In the genomic region with DNA sequence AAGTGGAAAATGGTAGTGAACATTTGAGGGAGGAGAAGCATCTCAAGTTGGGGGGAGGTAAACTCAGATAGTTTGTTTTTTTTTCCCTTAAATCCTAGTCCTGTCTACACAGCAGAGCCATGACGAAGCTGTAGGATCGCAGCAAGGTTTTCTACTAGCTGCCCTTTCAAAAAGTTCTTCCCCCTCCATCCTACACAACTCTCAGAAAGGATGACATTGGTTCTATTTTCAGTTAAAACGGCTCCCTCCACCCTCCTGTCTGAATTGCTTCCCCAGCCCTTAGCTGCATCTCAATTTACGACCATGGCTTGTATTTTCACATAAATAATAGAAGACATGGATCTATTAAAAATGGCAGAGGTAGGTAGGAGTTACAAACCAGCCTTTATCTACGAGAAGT, we compare ENCODE assay signal across 23 cellular contexts. TPM values are rescaled to one million over a fixed set of nuclear protein-coding genes. Genes with fewer than 3 reads are reported as not detected.
DNase-seq lines count a peak whose midpoint lies in the region; ATAC-seq, FAIRE-seq and TF ChIP-seq lines count a peak whose summit lies in the region.
"Had no signal": no experiment of that assay in that cellular context is flagged by ENCODE, and none has a peak within 500 bp of the region (broad histone marks: within the 10 kb centered on the region; RNA-seq: fewer than 3 reads in every experiment).

No MANE protein-coding gene starts in this region.

- H4K20me1 ChIP-seq in HepG2 (ENCODE audit: insufficient read depth, low read length) (no peaks in the 10 kb centered on the region), GM12878 (ENCODE audit: control insufficient read depth, insufficient read depth) (peaks cover 6% of the 10 kb centered on the region; the same call in 1 of the 2 replicates)

- SMC1A ChIA-PET in GM12878 (lab: Charles Lee; ENCODE audit: uncharacterized antibody, unreplicated experiment): no interaction called here

- H3K27ac ChIP-seq in HepG2 (ENCODE audit: extremely low read length, insufficient read depth, low read length) (no peak overlapping the region), right lobe of liver (peak overlapping the region in 1 of 3 donors; percentile 70), GM12878 (ENCODE audit: control insufficient read depth, insufficient read depth) (no peak overlapping the region), thyroid gland (peak overlapping the region; percentile 87 to 92 (median 91))
- H3K27ac ChIP-seq: A549, spleen had no signal

- TF ChIP-seq CTCF in HepG2 (CRISPR knock-in tag; IDR thresholded peaks at IDR 0.05) (no peak), right lobe of liver (IDR thresholded peaks at IDR 0.05) (no peak), GM12878 (IDR thresholded peaks at IDR 0.05 in 2 of 3, conservative IDR thresholded peaks at IDR 0.05 in 1 of 3; ENCODE audit: control insufficient read depth in 2 of 3, extremely low read depth in 1 of 3, insufficient read depth in 1 of 3, low read depth in 3 of 3, low read length in 3 of 3) (no peak), thyroid gland (IDR thresholded peaks at IDR 0.05) (no peak)

- RAD21 ChIA-PET in GM12878 (lab: Charles Lee; ENCODE audit: unreplicated experiment): no interaction called here

- H2AFZ ChIP-seq in HepG2 (ENCODE audit: low read length) (no peak overlapping the region), GM12878 (ENCODE audit: control insufficient read depth, low read depth, low read length) (no peak overlapping the region)

- no peak for FAIRE-seq in HepG2 (lab: Jason Lieb, UNC)
- FAIRE-seq in GM12878 (lab: Jason Lieb, UNC): no peak
- FAIRE-seq: A549, colon, endometrium had no signal

- no peak for ATAC-seq in HepG2
- ATAC-seq in right lobe of liver: no peak
- ATAC-seq in HG02870 (IDR thresholded peaks at IDR 0.05; ENCODE audit: unreplicated experiment): peak; percentile 23
- ATAC-seq in GM12878: peak; percentile 51
- no peak for ATAC-seq in left colon
- ATAC-seq in GM21526 (IDR thresholded peaks at IDR 0.05; ENCODE audit: low FRiP score, unreplicated experiment): no peak
- ATAC-seq: A549; activated CD8-positive, alpha-beta T cell treated with anti-CD3 and anti-CD28 coated beads, Interleukin-2, amount 10 ng/mL, durations not matched to agents 7 days and 5 days; left ventricle myocardium superior; T-helper 17 cell had no signal

- no peak overlapping the region for H3K4me3 ChIP-seq in HepG2 (replicated peaks in 1 of 3; ENCODE audit: insufficient read depth in 1 of 3, low read depth in 2 of 3, low read length in 3 of 3)
- H3K4me3 ChIP-seq in right lobe of liver: peak overlapping the region in 1 of 3 donors; percentile 67
- H3K4me3 ChIP-seq in GM12878: no peak overlapping the region
- H3K4me3 ChIP-seq in thyroid gland (replicated peaks in 1 of 3): no peak overlapping the region
- H3K4me3 ChIP-seq: A549 had no signal

- peaks cover 4 to 5% of the 10 kb centered on the region in 2 experiments; a peak in 4 of 5 replicates for H3K27me3 ChIP-seq in HepG2 (ENCODE audit: control insufficient read depth in 1 of 2, insufficient read depth in 2 of 2, low read length in 2 of 2)
- H3K27me3 ChIP-seq in right lobe of liver: no peaks in the 10 kb centered on the region
- H3K27me3 ChIP-seq in GM12878 (replicated peaks in 1 of 2; ENCODE audit: control insufficient read depth in 2 of 2, insufficient read depth in 2 of 2, low read length in 1 of 2): peaks cover 6 to 28% of the 10 kb centered on the region in 2 experiments
- H3K27me3 ChIP-seq in thyroid gland: no peaks in the 10 kb centered on the region

- TF ChIP-seq POLR2A in HepG2 (IDR thresholded peaks at IDR 0.05; ENCODE audit: insufficient read depth in 1 of 2, low read depth in 2 of 2, low read length in 2 of 2): no peak
- TF ChIP-seq POLR2A in right lobe of liver (IDR thresholded peaks at IDR 0.05): no peak
- TF ChIP-seq POLR2A in GM12878 (IDR thresholded peaks at IDR 0.05; ENCODE audit: low read depth, low read length): no peak
- no peak for TF ChIP-seq POLR2A in thyroid gland (IDR thresholded peaks at IDR 0.05)

- TF ChIP-seq EP300 in HepG2 (IDR thresholded peaks at IDR 0.05; ENCODE audit: low read depth in 2 of 2, low read length in 2 of 2): no peak
- TF ChIP-seq EP300 in HepG2 (CRISPR knock-in tag; IDR thresholded peaks at IDR 0.05; ENCODE audit: borderline replicate concordance): no peak
- TF ChIP-seq EP300 in GM12878 (IDR thresholded peaks at IDR 0.05; ENCODE audit: borderline replicate concordance in 1 of 2, control insufficient read depth in 1 of 2, low read depth in 2 of 2, low read length in 2 of 2): no peak

- no peaks in the 10 kb centered on the region for H3K9me3 ChIP-seq in HepG2 (ENCODE audit: low read length)
- H3K9me3 ChIP-seq in right lobe of liver: no peaks in the 10 kb centered on the region
- H3K9me3 ChIP-seq in GM12878 (replicated peaks; ENCODE audit: control insufficient read depth, insufficient read depth, low read length): no peaks in the 10 kb centered on the region
- no peaks in the 10 kb centered on the region for H3K9me3 ChIP-seq in thyroid gland
- H3K9me3 ChIP-seq: A549, spleen had no signal

- DNase-seq in HepG2 (ENCODE audit: low spot score) (no peak), right lobe of liver (no peak), GM12878 (ENCODE audit: low read depth, low spot score) (no peak), thyroid gland (no peak), NCI-H345 treated with DMSO at 0.1 percent for 48 hours (lab: John Stamatoyannopoulos, UW; ENCODE audit: unreplicated experiment) (no peak), left colon (no peak)
- DNase-seq: activated CD4-positive, CD25-positive, alpha-beta regulatory T cell; activated CD8-positive, alpha-beta T cell treated with anti-CD3 and anti-CD28 coated beads, Interleukin-2, amount 10 ng/mL, durations not matched to agents 7 days and 5 days; activated T-cell treated with anti-CD3 and anti-CD28 coated beads, Interleukin-2, amount 50 U/mL, for 4 hours; GF-D8; HCEC 1CT; head of caudate nucleus; left ventricle myocardium superior; NCI-H2107; NCI-H526 treated with DMSO at 0.1 percent for 48 hours; spleen; stimulated activated CD8-positive, alpha-beta memory T cell treated with anti-CD3 and anti-CD28 coated beads, Interleukin-4, amount 100 ng/mL, for 48 hours; T-helper 17 cell had no signal

- H3K4me2 ChIP-seq in HepG2 (ENCODE audit: low read depth, low read length): peak overlapping the region; percentile 80; the same call in 1 of the 2 replicates
- peak overlapping the region; percentile 62 for H3K4me2 ChIP-seq in GM12878 (ENCODE audit: control insufficient read depth, insufficient read depth)
- H3K4me2 ChIP-seq: A549 had no signal

- BruUV-seq in HepG2 (replicated peaks; lab: Mats Ljungman, UMichigan): no TSS peak
- no TSS peak for BruUV-seq in GM12878 (replicated peaks; lab: Mats Ljungman, UMichigan)

- in situ Hi-C loops in HepG2 (cut with HindIII; ENCODE audit: extremely low pct_ligation_motif_present, low pct_unique_long_range_greater_than_20kb): no loop called here
- in situ Hi-C loops in GM12878 (cut with MboI): no loop called here

- CTCF ChIA-PET in HepG2 (lab: Yijun Ruan, JAX; ENCODE audit: low intra/inter-chr PET ratio, low total read pairs) (no interaction called here), GM12878 (lab: Yijun Ruan, JAX) (no interaction called here)

- intact Hi-C loops in HepG2 (cut with micrococcal nuclease; ENCODE audit: unreplicated experiment): loop anchor here (5.0 kb wide), 1 partner anchor 33 kb away; no protein-coding TSS in a partner anchor
- intact Hi-C loops in right lobe of liver (cut with DNase I): no loop called here
- intact Hi-C loops in GM12878 (cut with micrococcal nuclease; ENCODE audit: unreplicated experiment): no loop called here
- intact Hi-C loops in thyroid gland (cut with DNase I): no loop called here
- intact Hi-C loops in left colon (cut with DNase I, micrococcal nuclease): no loop called here

- no peaks in the 10 kb centered on the region for H3K36me3 ChIP-seq in HepG2 (replicated peaks in 1 of 2; ENCODE audit: control insufficient read depth in 1 of 2, insufficient read depth in 2 of 2, low read length in 2 of 2)
- no peaks in the 10 kb centered on the region for H3K36me3 ChIP-seq in right lobe of liver
- no peaks in the 10 kb centered on the region for H3K36me3 ChIP-seq in GM12878 (ENCODE audit: control insufficient read depth in 2 of 2, insufficient read depth in 2 of 2, low read length in 1 of 2)
- H3K36me3 ChIP-seq in thyroid gland: no peaks in the 10 kb centered on the region
- H3K36me3 ChIP-seq: spleen had no signal

- H3K9ac ChIP-seq in HepG2 (ENCODE audit: insufficient read depth, low read depth, low read length): no peak overlapping the region
- H3K9ac ChIP-seq in GM12878 (ENCODE audit: control insufficient read depth, insufficient read depth, low read length): no peak overlapping the region

- H3K79me2 ChIP-seq in HepG2 (ENCODE audit: insufficient read depth, low read length): no peaks in the 10 kb centered on the region
- H3K79me2 ChIP-seq in GM12878 (ENCODE audit: control insufficient read depth, insufficient read depth, low read length): no peaks in the 10 kb centered on the region

- no peak for TF ChIP-seq RAD21 in HepG2 (CRISPR knock-in tag; IDR thresholded peaks at IDR 0.05)
- no peak for TF ChIP-seq RAD21 in GM12878 (IDR thresholded peaks at IDR 0.05; ENCODE audit: insufficient read depth, low read depth, low read length)

- peaks cover 22% of the 10 kb centered on the region for H3K4me1 ChIP-seq in HepG2 (ENCODE audit: insufficient read depth, low read length)
- peaks cover 0 to 16% (median 3%) of the 10 kb centered on the region in 4 donors for H3K4me1 ChIP-seq in right lobe of liver
- peaks cover 17% of the 10 kb centered on the region for H3K4me1 ChIP-seq in GM12878 (ENCODE audit: control insufficient read depth, insufficient read depth, low read length)
- peaks cover 39 to 40% of the 10 kb centered on the region in 2 donors for H3K4me1 ChIP-seq in thyroid gland

- WGBS in HepG2 (ENCODE audit: low lambda C conversion rate): 67% methylated on average over 5 of the region's 5 CpGs
- WGBS in right lobe of liver (ENCODE audit: insufficient coverage, low coverage, low lambda C conversion rate, missing lambda C conversion rate): 63% methylated on average over 5 of the region's 5 CpGs
- WGBS in GM12878 (ENCODE audit: insufficient coverage, insufficient replicate concordance, low lambda C conversion rate, missing lambda C conversion rate): 7% methylated on average over 5 of the region's 5 CpGs
- 59 to 65% methylated on average over 5 of the region's 5 CpGs for WGBS in thyroid gland, 2 donors

- POLR2A ChIA-PET in HepG2 (lab: Yijun Ruan, JAX): no interaction called here
- POLR2A ChIA-PET in GM12878 (lab: Charles Lee): interaction anchor here (0.7 kb wide), 1 partner anchor 104 kb away, joined by 3 read pairs; no protein-coding TSS in a partner anchor

RNA-seq across cellular contexts. Expression of a gene that starts 2.2 kb away (rescaled TPM):
- total RNA-seq in HepG2 (2016; rRNA removed; fragmentation: Illumina TruSeq; extraction: Trizol) (13.3 and 14.1 TPM in 2 replicates), right lobe of liver (10 to 100 TPM; 16.8 to 66.2 (median 60.7) TPM), GM12878 (2014; rRNA removed) (0.65 and 5.0 TPM in 2 replicates), GM12878 (2014; rRNA removed; fragmentation: Illumina TruSeq; extraction: Trizol) (1.2 and 1.9 TPM in 2 replicates), GM12878 (2021) (1.7 and 2.3 TPM in 2 replicates), thyroid gland (100 to 1,000 TPM in 2 of 4 donors, 10 to 100 TPM in 2; 89.1 to 211 (median 122) TPM), left colon (1 to 10 TPM; 2.0 to 2.1 TPM)
- 18.1 and 20.2 TPM in 2 replicates for total RNA-seq in HepG2 (2016; cell fraction: cytosol; rRNA removed; fragmentation: Illumina TruSeq; extraction: Trizol; ENCODE audit: low read depth)
- total RNA-seq in HepG2 (2016; cell fraction: insoluble cytoplasmic fraction; rRNA removed; fragmentation: Illumina TruSeq; extraction: Trizol): 13.6 and 13.7 TPM in 2 replicates
- 29.6 and 30.6 TPM in 2 replicates for total RNA-seq in HepG2 (2016; cell fraction: membrane; rRNA removed; fragmentation: Illumina TruSeq; extraction: Trizol)
- 10.4 and 11.0 TPM in 2 replicates for total RNA-seq in HepG2 (2016; cell fraction: nucleus; rRNA removed; fragmentation: Illumina TruSeq; extraction: Trizol)
- polyA plus RNA-seq in HepG2 (2011; rRNA removed) (12.9 and 15.7 TPM in 2 replicates), GM12878 (2011; rRNA removed) (3.2 and 3.7 TPM in 2 replicates), GM12878 (2014; fragmentation: Illumina TruSeq; extraction: Trizol) (1.1 and 1.3 TPM in 2 replicates), GM12878 (2014; fragmentation: Nextera tagmentation; extraction: Ambion mirVana) (1 to 10 TPM; 1.0 to 1.4 TPM), GM12878 (2014; rRNA removed) (0.60 and 0.93 TPM in 2 replicates), GM12878 (2016; fragmentation: Nextera tagmentation; extraction: Ambion mirVana) (1 to 10 TPM; 2.5 to 2.6 TPM)
- 8.1 and 12.6 TPM in 2 replicates for polyA plus RNA-seq in HepG2 (2011; cell fraction: cytosol; rRNA removed)
- polyA plus RNA-seq in HepG2 (2011; cell fraction: nucleus; rRNA removed): 11.2 and 12.7 TPM in 2 replicates
- 11.2 and 11.8 TPM in 2 replicates for polyA plus RNA-seq in HepG2 (2012)
- 27.4 and 28.8 TPM in 2 replicates for polyA plus RNA-seq in HepG2 (2016; cell fraction: cytosol; fragmentation: Illumina TruSeq; extraction: Trizol; ENCODE audit: low read depth)
- 11.1 and 15.6 TPM in 2 replicates for polyA plus RNA-seq in HepG2 (2016; cell fraction: insoluble cytoplasmic fraction; fragmentation: Illumina TruSeq; extraction: Trizol; ENCODE audit: low read depth)
- polyA plus RNA-seq in HepG2 (2016; cell fraction: membrane; fragmentation: Illumina TruSeq; extraction: Trizol; ENCODE audit: low read depth): 34.5 and 36.2 TPM in 2 replicates
- 14.6 and 15.4 TPM in 2 replicates for polyA plus RNA-seq in HepG2 (2016; cell fraction: nucleus; fragmentation: Illumina TruSeq; extraction: Trizol; ENCODE audit: insufficient read depth, low read depth)
- 14.3 and 25.3 TPM in 2 replicates for polyA minus RNA-seq in HepG2 (2011; rRNA and poly(A)+ RNA removed; ENCODE audit: low replicate concordance)
- polyA minus RNA-seq in HepG2 (2011; cell fraction: cytosol; rRNA and poly(A)+ RNA removed): 12.7 and 18.6 TPM in 2 replicates
- polyA minus RNA-seq in HepG2 (2011; cell fraction: nucleus; rRNA and poly(A)+ RNA removed): 33.9 and 36.8 TPM in 2 replicates
- 17.9 and 19.2 TPM in 2 replicates for total RNA-seq in GM12878 (2013; cell fraction: nucleolus; rRNA removed)
- 0.43 TPM for polyA plus RNA-seq in GM12878 (2011; ENCODE audit: low read depth)
- 3.9 and 5.9 TPM in 2 replicates for polyA plus RNA-seq in GM12878 (2011; cell fraction: cytosol; rRNA removed)
- 6.4 and 7.2 TPM in 2 replicates for polyA plus RNA-seq in GM12878 (2011; cell fraction: nucleus; rRNA removed)
- 2.0 and 2.1 TPM in 2 replicates for polyA plus RNA-seq in GM12878 (2012)
- polyA minus RNA-seq in GM12878 (2011; rRNA and poly(A)+ RNA removed): 17.3 and 19.6 TPM in 2 replicates
- polyA minus RNA-seq in GM12878 (2011; cell fraction: cytosol; rRNA and poly(A)+ RNA removed): 2.2 and 2.7 TPM in 2 replicates
- polyA minus RNA-seq in GM12878 (2011; cell fraction: nucleus; rRNA and poly(A)+ RNA removed): 16.6 and 22.0 TPM in 2 replicates

RNA-seq across cellular contexts. Expression of a gene that starts 35.7 kb away (rescaled TPM):
- total RNA-seq in HepG2 (2016; rRNA removed; fragmentation: Illumina TruSeq; extraction: Trizol) (45.9 and 71.7 TPM in 2 replicates), right lobe of liver (10 to 100 TPM in 5 of 6 experiments, 1 to 10 TPM in 1; 8.1 to 13.5 (median 11.5) TPM), GM12878 (2014; rRNA removed) (32.3 and 34.9 TPM in 2 replicates), GM12878 (2014; rRNA removed; fragmentation: Illumina TruSeq; extraction: Trizol) (34.7 and 35.3 TPM in 2 replicates), GM12878 (2021) (22.4 and 22.9 TPM in 2 replicates), thyroid gland (10 to 100 TPM; 18.7 to 24.0 (median 22.0) TPM), left colon (10 to 100 TPM; 21.9 to 22.5 TPM)
- total RNA-seq in HepG2 (2016; cell fraction: cytosol; rRNA removed; fragmentation: Illumina TruSeq; extraction: Trizol; ENCODE audit: low read depth): 9.0 and 12.2 TPM in 2 replicates
- 48.3 and 73.9 TPM in 2 replicates for total RNA-seq in HepG2 (2016; cell fraction: insoluble cytoplasmic fraction; rRNA removed; fragmentation: Illumina TruSeq; extraction: Trizol)
- total RNA-seq in HepG2 (2016; cell fraction: membrane; rRNA removed; fragmentation: Illumina TruSeq; extraction: Trizol): 17.5 and 17.8 TPM in 2 replicates
- 16.0 and 16.2 TPM in 2 replicates for total RNA-seq in HepG2 (2016; cell fraction: nucleus; rRNA removed; fragmentation: Illumina TruSeq; extraction: Trizol)
- polyA plus RNA-seq in HepG2 (2011; rRNA removed) (20.3 and 22.2 TPM in 2 replicates), GM12878 (2011; rRNA removed) (48.1 and 65.9 TPM in 2 replicates), GM12878 (2014; fragmentation: Illumina TruSeq; extraction: Trizol) (33.6 and 41.4 TPM in 2 replicates), GM12878 (2014; fragmentation: Nextera tagmentation; extraction: Ambion mirVana) (100 to 1,000 TPM in 1 of 2 experiments, 10 to 100 TPM in 1; 79.3 to 109 TPM), GM12878 (2014; rRNA removed) (32.0 and 34.4 TPM in 2 replicates), GM12878 (2016; fragmentation: Nextera tagmentation; extraction: Ambion mirVana) (10 to 100 TPM; 49.9 to 50.0 TPM)
- 18.3 and 26.0 TPM in 2 replicates for polyA plus RNA-seq in HepG2 (2011; cell fraction: cytosol; rRNA removed)
- polyA plus RNA-seq in HepG2 (2011; cell fraction: nucleus; rRNA removed): 2.8 and 4.1 TPM in 2 replicates
- polyA plus RNA-seq in HepG2 (2012): 20.3 and 23.8 TPM in 2 replicates
- polyA plus RNA-seq in HepG2 (2016; cell fraction: cytosol; fragmentation: Illumina TruSeq; extraction: Trizol; ENCODE audit: low read depth): 7.3 and 8.8 TPM in 2 replicates
- 67.2 and 70.6 TPM in 2 replicates for polyA plus RNA-seq in HepG2 (2016; cell fraction: insoluble cytoplasmic fraction; fragmentation: Illumina TruSeq; extraction: Trizol; ENCODE audit: low read depth)
- polyA plus RNA-seq in HepG2 (2016; cell fraction: membrane; fragmentation: Illumina TruSeq; extraction: Trizol; ENCODE audit: low read depth): 12.0 and 12.7 TPM in 2 replicates
- polyA plus RNA-seq in HepG2 (2016; cell fraction: nucleus; fragmentation: Illumina TruSeq; extraction: Trizol; ENCODE audit: insufficient read depth, low read depth): 23.3 and 25.8 TPM in 2 replicates
- 5.7 and 6.7 TPM in 2 replicates for polyA minus RNA-seq in HepG2 (2011; rRNA and poly(A)+ RNA removed; ENCODE audit: low replicate concordance)
- 11.7 and 12.0 TPM in 2 replicates for polyA minus RNA-seq in HepG2 (2011; cell fraction: cytosol; rRNA and poly(A)+ RNA removed)
- polyA minus RNA-seq in HepG2 (2011; cell fraction: nucleus; rRNA and poly(A)+ RNA removed): 6.4 and 6.8 TPM in 2 replicates
- total RNA-seq in GM12878 (2013; cell fraction: nucleolus; rRNA removed): 6.5 and 7.2 TPM in 2 replicates
- polyA plus RNA-seq in GM12878 (2011; ENCODE audit: low read depth): 19.3 TPM
- polyA plus RNA-seq in GM12878 (2011; cell fraction: cytosol; rRNA removed): 21.5 and 28.3 TPM in 2 replicates
- polyA plus RNA-seq in GM12878 (2011; cell fraction: nucleus; rRNA removed): 14.2 and 17.0 TPM in 2 replicates
- 24.4 and 25.5 TPM in 2 replicates for polyA plus RNA-seq in GM12878 (2012)
- polyA minus RNA-seq in GM12878 (2011; rRNA and poly(A)+ RNA removed): 15.1 and 19.0 TPM in 2 replicates
- 5.7 and 8.8 TPM in 2 replicates for polyA minus RNA-seq in GM12878 (2011; cell fraction: cytosol; rRNA and poly(A)+ RNA removed)
- 3.8 and 4.5 TPM in 2 replicates for polyA minus RNA-seq in GM12878 (2011; cell fraction: nucleus; rRNA and poly(A)+ RNA removed)

Comparison
In these comparisons a context has a peak if more than half of its experiments do, and no peak if none do; other contexts are left out.
1. ATAC-seq: peak in HG02870 (single experiment) and GM12878 (single experiment); none in HepG2 (single experiment), right lobe of liver (0 of 4), left colon (single experiment) and GM21526 (single experiment).
2. H3K27ac ChIP-seq: peak in thyroid gland (3 of 3); none in HepG2 (single experiment) and GM12878 (single experiment).